22 cellular contexts compared by ENCODE assay signal in genomic region chr5:37881359-37881758, GRCh38. TPM values are rescaled to one million over a fixed set of nuclear protein-coding genes. Genes with fewer than 3 reads are reported as not detected.
DNase-seq lines count a peak whose midpoint lies in the region; ATAC-seq lines count a peak whose summit lies in the region.
"Had no signal": no experiment of that assay in that cellular context is flagged by ENCODE, and none has a peak within 500 bp of the region (broad histone marks: within the 10 kb centered on the region; RNA-seq: fewer than 3 reads in every experiment).

No MANE protein-coding gene starts in this region.

- DNase-seq in NOMO-1 treated with DMSO at 0.1 percent for 48 hours (lab: John Stamatoyannopoulos, UW; ENCODE audit: unreplicated experiment) (peak; percentile 20), NOMO-1 treated with dmso at 0.1 percent for 144 hours (lab: John Stamatoyannopoulos, UW; ENCODE audit: unreplicated experiment) (no peak), HK-2 (ENCODE audit: unreplicated experiment) (no peak), left ventricle myocardium superior (no peak), NCI-H1694 treated with DMSO at 0.1 percent for 48 hours (lab: John Stamatoyannopoulos, UW) (no peak)
- DNase-seq: activated CD4-positive, alpha-beta T cell treated with anti-CD3 and anti-CD28 coated beads for 1 hour; activated CD8-positive, alpha-beta memory T cell treated with anti-CD3 and anti-CD28 coated beads, Interleukin-2, amount 10 ng/mL, durations not matched to agents 7 days and 5 days; activated gamma-delta T cell; amygdala; C1 segment of cervical spinal cord; foreskin keratinocyte; Karpas-422; left lung; NCI-H1436; ovary; SHP77; stimulated activated CD4-positive, alpha-beta T cell treated with anti-CD3 and anti-CD28 coated beads, Interleukin-4, amount 100 ng/mL, for 4 hours; T-helper 2 cell had no signal

- ATAC-seq in GM21723 (IDR thresholded peaks at IDR 0.05; ENCODE audit: unreplicated experiment) (peak; percentile 95), HG03103 (IDR thresholded peaks at IDR 0.05; ENCODE audit: low read depth, unreplicated experiment) (peak; percentile 84), GM19023 (IDR thresholded peaks at IDR 0.05; ENCODE audit: unreplicated experiment) (no peak), left ventricle myocardium superior (no peak)
- ATAC-seq: activated CD8-positive, alpha-beta memory T cell treated with anti-CD3 and anti-CD28 coated beads, Interleukin-2, amount 10 ng/mL, durations not matched to agents 7 days and 5 days; foreskin keratinocyte; left lung had no signal

- intact Hi-C loops in left ventricle myocardium superior (cut with micrococcal nuclease), result no loop called here

RNA-seq across cellular contexts. Expression of gene GDNF, which starts 41.5 kb away (rescaled TPM):
- 0.20 TPM for total RNA-seq in left ventricle myocardium superior
- total RNA-seq: activated CD8-positive, alpha-beta memory T cell treated with anti-CD3 and anti-CD28 coated beads, Interleukin-2, amount 10 ng/mL, durations not matched to agents 7 days and 5 days; cerebellum; left lung had no signal

Comparison
In these comparisons a context has a peak if more than half of its experiments do, and no peak if none do; other contexts are left out.
1. ATAC-seq: peak in GM21723 (single experiment) and HG03103 (single experiment); none in GM19023 (single experiment) and left ventricle myocardium superior (single experiment).